Comparison of ENCODE assay signal across 13 cellular contexts in genomic region chr18:47263828-47264314, GRCh38. TPM values are rescaled to one million over a fixed set of nuclear protein-coding genes. Genes with fewer than 3 reads are reported as not detected.
A peak's percentile ranks its signal among the peaks of the same experiment; 100 is the strongest.
DNase-seq lines count a peak whose midpoint lies in the region; ATAC-seq and TF ChIP-seq lines count a peak whose summit lies in the region.
"Had no signal": no experiment of that assay in that cellular context is flagged by ENCODE, and none has a peak within 500 bp of the region (broad histone marks: within the 10 kb centered on the region; RNA-seq: fewer than 3 reads in every experiment).

No MANE protein-coding gene starts in this region.

- peak overlapping the region; percentile 28 for H3K23ac ChIP-seq in neuronal stem cell (ENCODE audit: low read depth, low read length, poor library complexity)

- H3K4me2 ChIP-seq in neuronal stem cell (ENCODE audit: insufficient read depth, low read length, poor library complexity, severe bottlenecking), result peak overlapping the region; percentile 95

- H3K4me1 Mint-ChIP-seq in stimulated activated effector memory CD8-positive, alpha-beta T cell treated with anti-CD3 and anti-CD28 coated beads, Interleukin-12 subunit alpha, Interleukin-12 subunit beta, amount 100 ng/mL, for 72 hours, result no peaks in the 10 kb centered on the region

- POLR2A ChIA-PET in BJ (lab: Charles Lee), result no interaction called here

- no peak for ATAC-seq in stimulated activated effector memory CD8-positive, alpha-beta T cell treated with anti-CD3 and anti-CD28 coated beads, Interleukin-12 subunit alpha, Interleukin-12 subunit beta, amount 100 ng/mL, for 72 hours

- H3K27ac ChIP-seq in HUES48 (ENCODE audit: low read depth, low read length) (no peak overlapping the region), neuronal stem cell (replicated peaks; ENCODE audit: low read length) (no peak overlapping the region)

- H3K14ac ChIP-seq in neuronal stem cell (ENCODE audit: low read length), result no peak overlapping the region

- H3K27me3 ChIP-seq in BJ (ENCODE audit: control insufficient read depth, insufficient read depth, low read length) (peaks cover 26% of the 10 kb centered on the region), HUES48 (ENCODE audit: control insufficient read depth, insufficient read depth, low read length) (peaks cover 85% of the 10 kb centered on the region), neuronal stem cell (ENCODE audit: control insufficient read depth in 3 of 3, insufficient read depth in 3 of 3, low read depth in 1 of 3, low read length in 3 of 3) (peaks cover 36 to 91% (median 65%) of the 10 kb centered on the region in 3 experiments)

- H3K27ac Mint-ChIP-seq in stimulated activated effector memory CD8-positive, alpha-beta T cell treated with anti-CD3 and anti-CD28 coated beads, Interleukin-12 subunit alpha, Interleukin-12 subunit beta, amount 100 ng/mL, for 72 hours, result no peak overlapping the region

- no peak overlapping the region for H2BK5ac ChIP-seq in neuronal stem cell (ENCODE audit: low read length)

- H3K4me1 ChIP-seq in HUES48 (ENCODE audit: control insufficient read depth, insufficient read depth, low read length) (peaks cover 20% of the 10 kb centered on the region), neuronal stem cell (ENCODE audit: control insufficient read depth in 2 of 2, insufficient read depth in 1 of 2, low read depth in 1 of 2, low read length in 2 of 2) (peaks cover 0 to 6% of the 10 kb centered on the region in 2 donors)

- no peak overlapping the region for H2BK12ac ChIP-seq in neuronal stem cell (ENCODE audit: low read length)

- CTCF ChIA-PET in BJ (lab: Yijun Ruan, JAX), result interaction anchor here (0.6 kb wide), 1 partner anchor 8 kb away, joined by 3 read pairs; no protein-coding TSS in a partner anchor

- TF ChIP-seq CTCF in BJ (IDR thresholded peaks at IDR 0.05; ENCODE audit: insufficient read depth, low read depth, low read length) (no peak), epithelial cell of proximal tubule (conservative IDR thresholded peaks at IDR 0.05; ENCODE audit: low read depth, low read length) (no peak)

- H2BK15ac ChIP-seq in neuronal stem cell (ENCODE audit: low read length), result no peak overlapping the region

- no peak overlapping the region for H3K4ac ChIP-seq in neuronal stem cell (ENCODE audit: low read length)

- no peak overlapping the region for H3K4me3 Mint-ChIP-seq in stimulated activated effector memory CD8-positive, alpha-beta T cell treated with anti-CD3 and anti-CD28 coated beads, Interleukin-12 subunit alpha, Interleukin-12 subunit beta, amount 100 ng/mL, for 72 hours

- no peaks in the 10 kb centered on the region for H3K79me1 ChIP-seq in neuronal stem cell (ENCODE audit: low read depth, low read length)

- no peaks in the 10 kb centered on the region for H3K9me3 Mint-ChIP-seq in stimulated activated effector memory CD8-positive, alpha-beta T cell treated with anti-CD3 and anti-CD28 coated beads, Interleukin-12 subunit alpha, Interleukin-12 subunit beta, amount 100 ng/mL, for 72 hours

- H3K9me3 ChIP-seq in HUES48 (ENCODE audit: control insufficient read depth, insufficient read depth, low read length) (no peaks in the 10 kb centered on the region), neuronal stem cell (replicated peaks in 1 of 2; ENCODE audit: control insufficient read depth in 2 of 2, insufficient read depth in 1 of 2, low read depth in 1 of 2, low read length in 2 of 2) (peaks cover 2 to 6% of the 10 kb centered on the region in 2 donors)

- no CpG with 5 or more reads among the region's 35 CpGs for WGBS in neuronal stem cell (ENCODE audit: extremely low coverage in 2 of 2, insufficient read length in 2 of 2, insufficient replicate concordance in 1 of 2), 2 donors

- H3K9ac ChIP-seq in HUES48 (ENCODE audit: low read depth, low read length), result no peak overlapping the region
- peak overlapping the region; percentile 78 for H3K9ac ChIP-seq in neuronal stem cell (ENCODE audit: low read depth, low read length, poor library complexity)

- H3K36me3 Mint-ChIP-seq in stimulated activated effector memory CD8-positive, alpha-beta T cell treated with anti-CD3 and anti-CD28 coated beads, Interleukin-12 subunit alpha, Interleukin-12 subunit beta, amount 100 ng/mL, for 72 hours, result no peaks in the 10 kb centered on the region

- H2AK5ac ChIP-seq in neuronal stem cell (ENCODE audit: low read depth, low read length), result no peak overlapping the region

- H2AFZ ChIP-seq in neuronal stem cell (ENCODE audit: low read length), result peak overlapping the region; percentile 40

- H4K8ac ChIP-seq in neuronal stem cell (ENCODE audit: low read depth, low read length), result no peak overlapping the region

- peak overlapping the region; percentile 5 for H2BK120ac ChIP-seq in neuronal stem cell (ENCODE audit: low read depth, low read length)

- H4K91ac ChIP-seq in neuronal stem cell (ENCODE audit: low read depth, low read length, poor library complexity), result no peak overlapping the region

- peak overlapping the region; percentile 65 for H3K18ac ChIP-seq in neuronal stem cell (ENCODE audit: low read length)

- no peak for DNase-seq in BJ (ENCODE audit: low read depth)
- no peak for DNase-seq in epithelial cell of proximal tubule (ENCODE audit: low read depth)
- no peak for DNase-seq in neuronal stem cell (ENCODE audit: low spot score)
- no peak for DNase-seq in SKM-1 (lab: John Stamatoyannopoulos, UW; ENCODE audit: unreplicated experiment)
- no peak for DNase-seq in stimulated activated effector memory CD8-positive, alpha-beta T cell treated with anti-CD3 and anti-CD28 coated beads, Interleukin-12 subunit alpha, Interleukin-12 subunit beta, amount 100 ng/mL, for 72 hours (ENCODE audit: low spot score in 2 of 2)
- DNase-seq in SHP77 treated with DMSO at 0.1 percent for 48 hours (lab: John Stamatoyannopoulos, UW), result no peak
- no peak for DNase-seq in effector CD4-positive, alpha-beta T cell
- DNase-seq: activated T-cell treated with anti-CD3 and anti-CD28 coated beads for 4 hours; caudate nucleus; NCI-H510A; stimulated activated naive CD4-positive, alpha-beta T cell treated with Interleukin-2 at 50 U/mL for 16 hours had no signal

- peak overlapping the region; percentile 29 for H3K4me3 ChIP-seq in BJ (ENCODE audit: low read depth, low read length)
- peak overlapping the region; percentile 81 for H3K4me3 ChIP-seq in HUES48 (ENCODE audit: low read depth, low read length)
- H3K4me3 ChIP-seq in epithelial cell of proximal tubule (ENCODE audit: low read depth, low read length), result peak overlapping the region; percentile 60
- peak overlapping the region in 1 of 2 donors; percentile 77 for H3K4me3 ChIP-seq in neuronal stem cell (ENCODE audit: low read length in 2 of 2)

- H3K36me3 ChIP-seq in BJ (ENCODE audit: control insufficient read depth, insufficient read depth, low read length) (no peaks in the 10 kb centered on the region), HUES48 (ENCODE audit: control insufficient read depth, insufficient read depth, low read length) (no peaks in the 10 kb centered on the region), neuronal stem cell (replicated peaks in 1 of 2; ENCODE audit: control insufficient read depth in 2 of 2, insufficient read depth in 2 of 2, low read length in 2 of 2) (no peaks in the 10 kb centered on the region)

RNA-seq across cellular contexts. Expression of gene SKOR2, which starts 12.4 kb away (rescaled TPM):
- polyA plus RNA-seq in BJ (2011; rRNA removed), result not detected in 2 replicates
- not detected in 2 replicates for polyA minus RNA-seq in BJ (2011; rRNA and poly(A)+ RNA removed)
- total RNA-seq in epithelial cell of proximal tubule, result not detected in 2 replicates
- polyA plus RNA-seq in neuronal stem cell (2013, experiment 1 of 2), result 0.01 TPM
- polyA plus RNA-seq in neuronal stem cell (2013, experiment 2 of 2), result 0.06 TPM
- total RNA-seq: omental fat pad had no signal
